Comparison of ENCODE assay signal across 35 cellular contexts in genomic region chr10:51852297-51852696, GRCh38.
"Had no signal": no experiment of that assay in that cellular context is flagged by ENCODE, and none has a peak within 500 bp of the region (broad histone marks: within the 10 kb centered on the region; RNA-seq: fewer than 3 reads in every experiment).

No MANE protein-coding gene starts in this region.

- H3K4me3 Mint-ChIP-seq: activated CD4-positive, alpha-beta memory T cell treated with anti-CD3 and anti-CD28 coated beads for 36 hours; activated CD4-positive, alpha-beta T cell treated with anti-CD3 and anti-CD28 coated beads for 36 hours; activated CD4-positive, alpha-beta T cell treated with anti-CD3 and anti-CD28 coated beads, Interleukin-2, amount 10 ng/mL, durations not matched to agents 24 days and 14 days; activated CD8-positive, alpha-beta memory T cell treated with anti-CD3 and anti-CD28 coated beads, Interleukin-2, amount 10 ng/mL, durations not matched to agents 7 days and 5 days; activated CD8-positive, alpha-beta T cell treated with anti-CD3 and anti-CD28 coated beads, Interleukin-2, amount 10 ng/mL, durations not matched to agents 7 days and 5 days; activated naive CD4-positive, alpha-beta T cell treated with anti-CD3 and anti-CD28 coated beads for 36 hours; activated naive CD4-positive, alpha-beta T cell treated with anti-CD3 and anti-CD28 coated beads, Interleukin-2, amount 50 U/mL, for 24 hours; activated naive CD8-positive, alpha-beta T cell treated with anti-CD3 and anti-CD28 coated beads for 36 hours; activated naive CD8-positive, alpha-beta T cell treated with anti-CD3 and anti-CD28 coated beads, Interleukin-2, amount 50 U/mL, for 24 hours; activated T-helper 1 cell treated with anti-CD3 and anti-CD28 coated beads, Interleukin-12 subunit alpha, Interleukin-12 subunit beta, Interleukin-2, Interleukin-4 antibody, amounts not matched to agents 30 ng/mL and 10 ng/mL and 1 ng/mL, durations not matched to agents 14 hours and 24 hours and 36 hours; brain had no signal

- H3K27ac Mint-ChIP-seq: activated CD4-positive, alpha-beta memory T cell treated with anti-CD3 and anti-CD28 coated beads for 36 hours; activated CD4-positive, alpha-beta T cell treated with anti-CD3 and anti-CD28 coated beads for 36 hours; activated CD4-positive, alpha-beta T cell treated with anti-CD3 and anti-CD28 coated beads, Interleukin-2, amount 10 ng/mL, durations not matched to agents 24 days and 14 days; activated CD8-positive, alpha-beta memory T cell treated with anti-CD3 and anti-CD28 coated beads, Interleukin-2, amount 10 ng/mL, durations not matched to agents 7 days and 5 days; activated CD8-positive, alpha-beta T cell treated with anti-CD3 and anti-CD28 coated beads, Interleukin-2, amount 10 ng/mL, durations not matched to agents 7 days and 5 days; activated naive CD4-positive, alpha-beta T cell treated with anti-CD3 and anti-CD28 coated beads for 36 hours; activated naive CD4-positive, alpha-beta T cell treated with anti-CD3 and anti-CD28 coated beads, Interleukin-2, amount 50 U/mL, for 24 hours; activated naive CD8-positive, alpha-beta T cell treated with anti-CD3 and anti-CD28 coated beads for 36 hours; activated naive CD8-positive, alpha-beta T cell treated with anti-CD3 and anti-CD28 coated beads, Interleukin-2, amount 50 U/mL, for 24 hours; activated T-helper 1 cell treated with anti-CD3 and anti-CD28 coated beads, Interleukin-12 subunit alpha, Interleukin-12 subunit beta, Interleukin-2, Interleukin-4 antibody, amounts not matched to agents 30 ng/mL and 10 ng/mL and 1 ng/mL, durations not matched to agents 14 hours and 24 hours and 36 hours; activated T-helper 2 cell treated with anti-CD3 and anti-CD28 coated beads, Interferon-gamma antibody, Interleukin-2, Interleukin-4, amounts not matched to agents 10 μg/mL and 5 μg/mL and 100 μg/mL, durations not matched to agents 14 hours and 24 hours and 36 hours; brain had no signal

- H3K27ac ChIP-seq: adrenal gland, breast epithelium, cardiac muscle cell, colonic mucosa, epithelial cell of prostate, esophagus squamous epithelium, gastroesophageal sphincter, heart right ventricle had no signal

- H3K4me1 Mint-ChIP-seq: activated CD4-positive, alpha-beta T cell treated with anti-CD3 and anti-CD28 coated beads for 36 hours; activated CD4-positive, alpha-beta T cell treated with anti-CD3 and anti-CD28 coated beads, Interleukin-2, amount 10 ng/mL, durations not matched to agents 24 days and 14 days; activated CD8-positive, alpha-beta memory T cell treated with anti-CD3 and anti-CD28 coated beads, Interleukin-2, amount 10 ng/mL, durations not matched to agents 7 days and 5 days; activated naive CD4-positive, alpha-beta T cell treated with anti-CD3 and anti-CD28 coated beads, Interleukin-2, amount 50 U/mL, for 24 hours; activated naive CD8-positive, alpha-beta T cell treated with anti-CD3 and anti-CD28 coated beads for 36 hours; activated naive CD8-positive, alpha-beta T cell treated with anti-CD3 and anti-CD28 coated beads, Interleukin-2, amount 50 U/mL, for 24 hours had no signal

- FAIRE-seq: endometrium, endothelial cell of umbilical vein had no signal

- H3K36me3 Mint-ChIP-seq: activated CD4-positive, alpha-beta memory T cell treated with anti-CD3 and anti-CD28 coated beads for 36 hours; activated CD8-positive, alpha-beta memory T cell treated with anti-CD3 and anti-CD28 coated beads, Interleukin-2, amount 10 ng/mL, durations not matched to agents 7 days and 5 days; activated naive CD4-positive, alpha-beta T cell treated with anti-CD3 and anti-CD28 coated beads, Interleukin-2, amount 50 U/mL, for 24 hours; activated naive CD8-positive, alpha-beta T cell treated with anti-CD3 and anti-CD28 coated beads for 36 hours had no signal

- H3K36me3 ChIP-seq: adrenal gland, breast epithelium, cardiac muscle cell, colonic mucosa, esophagus squamous epithelium, gastroesophageal sphincter, heart right ventricle had no signal

- H3K9me3 ChIP-seq: adrenal gland, colonic mucosa, esophagus squamous epithelium had no signal

- H3K9me3 Mint-ChIP-seq: activated CD4-positive, alpha-beta memory T cell treated with anti-CD3 and anti-CD28 coated beads for 36 hours; activated CD4-positive, alpha-beta T cell treated with anti-CD3 and anti-CD28 coated beads, Interleukin-2, amount 10 ng/mL, durations not matched to agents 24 days and 14 days; activated naive CD4-positive, alpha-beta T cell treated with anti-CD3 and anti-CD28 coated beads for 36 hours; activated naive CD4-positive, alpha-beta T cell treated with anti-CD3 and anti-CD28 coated beads, Interleukin-2, amount 50 U/mL, for 24 hours; activated naive CD8-positive, alpha-beta T cell treated with anti-CD3 and anti-CD28 coated beads for 36 hours; activated T-helper 1 cell treated with anti-CD3 and anti-CD28 coated beads, Interleukin-12 subunit alpha, Interleukin-12 subunit beta, Interleukin-2, Interleukin-4 antibody, amounts not matched to agents 30 ng/mL and 10 ng/mL and 1 ng/mL, durations not matched to agents 14 hours and 24 hours and 36 hours; activated T-helper 2 cell treated with anti-CD3 and anti-CD28 coated beads, Interferon-gamma antibody, Interleukin-2, Interleukin-4, amounts not matched to agents 10 μg/mL and 5 μg/mL and 100 μg/mL, durations not matched to agents 14 hours and 24 hours and 36 hours had no signal

- H3K27me3 ChIP-seq: adrenal gland, breast epithelium, cardiac muscle cell, colonic mucosa, esophagus squamous epithelium, gastroesophageal sphincter, heart right ventricle had no signal

- DNase-seq: activated CD4-positive, alpha-beta memory T cell treated with anti-CD3 and anti-CD28 coated beads for 36 hours; activated CD4-positive, alpha-beta T cell treated with anti-CD3 and anti-CD28 coated beads for 36 hours; activated CD4-positive, alpha-beta T cell treated with anti-CD3 and anti-CD28 coated beads, Interleukin-2, amount 10 ng/mL, durations not matched to agents 24 days and 14 days; activated CD4-positive, CD25-positive, alpha-beta regulatory T cell; activated CD4-positive, CD25-positive, alpha-beta regulatory T cell treated with anti-CD3 and anti-CD28 coated beads, Interleukin-2, amount 50 U/mL, for 72 hours; activated CD8-positive, alpha-beta memory T cell treated with anti-CD3 and anti-CD28 coated beads, Interleukin-2, amount 10 ng/mL, durations not matched to agents 7 days and 5 days; activated CD8-positive, alpha-beta memory T cell treated with anti-CD3 and anti-CD28 coated beads, Interleukin-2, amount 50 U/mL, for 4 hours; activated CD8-positive, alpha-beta T cell treated with anti-CD3 and anti-CD28 coated beads, Interleukin-2, amount 10 ng/mL, durations not matched to agents 7 days and 5 days; activated effector memory CD4-positive, alpha-beta T cell treated with anti-CD3 and anti-CD28 coated beads, Interleukin-2, amount 50 U/mL, for 16 hours; activated naive CD4-positive, alpha-beta T cell treated with anti-CD3 and anti-CD28 coated beads for 36 hours; activated naive CD8-positive, alpha-beta T cell treated with anti-CD3 and anti-CD28 coated beads for 36 hours; activated naive CD8-positive, alpha-beta T cell treated with anti-CD3 and anti-CD28 coated beads, Interleukin-2, amount 50 U/mL, for 24 hours; activated T-cell treated with anti-CD3 and anti-CD28 coated beads, Interleukin-2, amount 50 U/mL, for 1 hour; activated T-cell treated with anti-CD3 and anti-CD28 coated beads, Interleukin-2, amount 50 U/mL, for 48 hours; adrenal gland; amygdala; aorta; central memory CD4-positive, alpha-beta T cell; cerebellar nuclear complex; colonic mucosa; effector CD8-positive, alpha-beta T cell; esophagus squamous epithelium; foreskin melanocyte; heart right ventricle; hippocampal formation had no signal

- H3K4me1 ChIP-seq: adrenal gland, breast epithelium, colonic mucosa, esophagus squamous epithelium, gastroesophageal sphincter, heart right ventricle had no signal

- H3K4me3 ChIP-seq: adrenal gland, breast epithelium, cardiac muscle cell, colonic mucosa, esophagus squamous epithelium, gastroesophageal sphincter, heart right ventricle had no signal

- ATAC-seq: activated CD4-positive, alpha-beta T cell treated with anti-CD3 and anti-CD28 coated beads for 36 hours; activated CD8-positive, alpha-beta memory T cell treated with anti-CD3 and anti-CD28 coated beads, Interleukin-2, amount 10 ng/mL, durations not matched to agents 7 days and 5 days; activated CD8-positive, alpha-beta T cell treated with anti-CD3 and anti-CD28 coated beads, Interleukin-2, amount 10 ng/mL, durations not matched to agents 7 days and 5 days; activated naive CD8-positive, alpha-beta T cell treated with anti-CD3 and anti-CD28 coated beads, Interleukin-2, amount 50 U/mL, for 24 hours; gastroesophageal sphincter; heart right ventricle had no signal

- H3K27me3 Mint-ChIP-seq: activated naive CD8-positive, alpha-beta T cell treated with anti-CD3 and anti-CD28 coated beads for 36 hours; brain had no signal
